1 cellular context compared by ENCODE assay signal in the genomic region with DNA sequence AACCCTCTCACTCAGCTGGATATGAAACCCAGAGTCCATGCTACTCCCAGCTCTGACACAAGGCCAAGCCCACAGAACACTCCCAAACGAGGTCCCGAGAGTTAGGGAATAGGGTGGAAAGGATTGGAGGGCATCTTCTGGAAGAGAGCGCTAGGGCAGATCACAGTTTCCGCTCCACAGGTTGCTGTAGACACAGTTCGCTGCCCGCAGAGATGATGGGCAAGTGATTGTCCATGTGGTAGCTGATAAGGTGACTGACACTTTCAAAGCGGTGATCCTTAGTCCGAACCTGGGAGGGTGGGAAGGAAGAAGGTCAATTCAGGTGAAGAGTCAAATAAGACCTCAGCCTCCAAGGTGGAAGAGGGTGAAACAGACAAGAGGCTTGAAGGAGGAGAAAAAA.
TF ChIP-seq lines count a peak whose summit lies in the region.

No MANE protein-coding gene starts in this region.

TF ChIP-seq in WTC11, 78 proteins besides CTCF, POLR2A, EP300 and RAD21 (continued from another document):
- TF ChIP-seq, protein P1, sequence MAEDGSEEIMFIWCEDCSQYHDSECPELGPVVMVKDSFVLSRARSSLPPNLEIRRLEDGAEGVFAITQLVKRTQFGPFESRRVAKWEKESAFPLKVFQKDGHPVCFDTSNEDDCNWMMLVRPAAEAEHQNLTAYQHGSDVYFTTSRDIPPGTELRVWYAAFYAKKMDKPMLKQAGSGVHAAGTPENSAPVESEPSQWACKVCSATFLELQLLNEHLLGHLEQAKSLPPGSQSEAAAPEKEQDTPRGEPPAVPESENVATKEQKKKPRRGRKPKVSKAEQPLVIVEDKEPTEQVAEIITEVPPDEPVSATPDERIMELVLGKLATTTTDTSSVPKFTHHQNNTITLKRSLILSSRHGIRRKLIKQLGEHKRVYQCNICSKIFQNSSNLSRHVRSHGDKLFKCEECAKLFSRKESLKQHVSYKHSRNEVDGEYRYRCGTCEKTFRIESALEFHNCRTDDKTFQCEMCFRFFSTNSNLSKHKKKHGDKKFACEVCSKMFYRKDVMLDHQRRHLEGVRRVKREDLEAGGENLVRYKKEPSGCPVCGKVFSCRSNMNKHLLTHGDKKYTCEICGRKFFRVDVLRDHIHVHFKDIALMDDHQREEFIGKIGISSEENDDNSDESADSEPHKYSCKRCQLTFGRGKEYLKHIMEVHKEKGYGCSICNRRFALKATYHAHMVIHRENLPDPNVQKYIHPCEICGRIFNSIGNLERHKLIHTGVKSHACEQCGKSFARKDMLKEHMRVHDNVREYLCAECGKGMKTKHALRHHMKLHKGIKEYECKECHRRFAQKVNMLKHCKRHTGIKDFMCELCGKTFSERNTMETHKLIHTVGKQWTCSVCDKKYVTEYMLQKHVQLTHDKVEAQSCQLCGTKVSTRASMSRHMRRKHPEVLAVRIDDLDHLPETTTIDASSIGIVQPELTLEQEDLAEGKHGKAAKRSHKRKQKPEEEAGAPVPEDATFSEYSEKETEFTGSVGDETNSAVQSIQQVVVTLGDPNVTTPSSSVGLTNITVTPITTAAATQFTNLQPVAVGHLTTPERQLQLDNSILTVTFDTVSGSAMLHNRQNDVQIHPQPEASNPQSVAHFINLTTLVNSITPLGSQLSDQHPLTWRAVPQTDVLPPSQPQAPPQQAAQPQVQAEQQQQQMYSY (CRISPR knock-in tag; IDR thresholded peaks at IDR 0.05), result no peak
- TF ChIP-seq FOXP1 (CRISPR knock-in tag; IDR thresholded peaks at IDR 0.05; ENCODE audit: borderline replicate concordance), result no peak
- no peak for TF ChIP-seq FOXK1 (CRISPR knock-in tag; IDR thresholded peaks at IDR 0.05)
- TF ChIP-seq, protein P2, sequence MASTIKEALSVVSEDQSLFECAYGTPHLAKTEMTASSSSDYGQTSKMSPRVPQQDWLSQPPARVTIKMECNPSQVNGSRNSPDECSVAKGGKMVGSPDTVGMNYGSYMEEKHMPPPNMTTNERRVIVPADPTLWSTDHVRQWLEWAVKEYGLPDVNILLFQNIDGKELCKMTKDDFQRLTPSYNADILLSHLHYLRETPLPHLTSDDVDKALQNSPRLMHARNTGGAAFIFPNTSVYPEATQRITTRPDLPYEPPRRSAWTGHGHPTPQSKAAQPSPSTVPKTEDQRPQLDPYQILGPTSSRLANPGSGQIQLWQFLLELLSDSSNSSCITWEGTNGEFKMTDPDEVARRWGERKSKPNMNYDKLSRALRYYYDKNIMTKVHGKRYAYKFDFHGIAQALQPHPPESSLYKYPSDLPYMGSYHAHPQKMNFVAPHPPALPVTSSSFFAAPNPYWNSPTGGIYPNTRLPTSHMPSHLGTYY (CRISPR knock-in tag; IDR thresholded peaks at IDR 0.05), result no peak
- TF ChIP-seq ZNF232 (CRISPR knock-in tag; IDR thresholded peaks at IDR 0.05), result no peak
- TF ChIP-seq, protein P3, sequence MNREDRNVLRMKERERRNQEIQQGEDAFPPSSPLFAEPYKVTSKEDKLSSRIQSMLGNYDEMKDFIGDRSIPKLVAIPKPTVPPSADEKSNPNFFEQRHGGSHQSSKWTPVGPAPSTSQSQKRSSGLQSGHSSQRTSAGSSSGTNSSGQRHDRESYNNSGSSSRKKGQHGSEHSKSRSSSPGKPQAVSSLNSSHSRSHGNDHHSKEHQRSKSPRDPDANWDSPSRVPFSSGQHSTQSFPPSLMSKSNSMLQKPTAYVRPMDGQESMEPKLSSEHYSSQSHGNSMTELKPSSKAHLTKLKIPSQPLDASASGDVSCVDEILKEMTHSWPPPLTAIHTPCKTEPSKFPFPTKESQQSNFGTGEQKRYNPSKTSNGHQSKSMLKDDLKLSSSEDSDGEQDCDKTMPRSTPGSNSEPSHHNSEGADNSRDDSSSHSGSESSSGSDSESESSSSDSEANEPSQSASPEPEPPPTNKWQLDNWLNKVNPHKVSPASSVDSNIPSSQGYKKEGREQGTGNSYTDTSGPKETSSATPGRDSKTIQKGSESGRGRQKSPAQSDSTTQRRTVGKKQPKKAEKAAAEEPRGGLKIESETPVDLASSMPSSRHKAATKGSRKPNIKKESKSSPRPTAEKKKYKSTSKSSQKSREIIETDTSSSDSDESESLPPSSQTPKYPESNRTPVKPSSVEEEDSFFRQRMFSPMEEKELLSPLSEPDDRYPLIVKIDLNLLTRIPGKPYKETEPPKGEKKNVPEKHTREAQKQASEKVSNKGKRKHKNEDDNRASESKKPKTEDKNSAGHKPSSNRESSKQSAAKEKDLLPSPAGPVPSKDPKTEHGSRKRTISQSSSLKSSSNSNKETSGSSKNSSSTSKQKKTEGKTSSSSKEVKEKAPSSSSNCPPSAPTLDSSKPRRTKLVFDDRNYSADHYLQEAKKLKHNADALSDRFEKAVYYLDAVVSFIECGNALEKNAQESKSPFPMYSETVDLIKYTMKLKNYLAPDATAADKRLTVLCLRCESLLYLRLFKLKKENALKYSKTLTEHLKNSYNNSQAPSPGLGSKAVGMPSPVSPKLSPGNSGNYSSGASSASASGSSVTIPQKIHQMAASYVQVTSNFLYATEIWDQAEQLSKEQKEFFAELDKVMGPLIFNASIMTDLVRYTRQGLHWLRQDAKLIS (CRISPR knock-in tag; IDR thresholded peaks at IDR 0.05; ENCODE audit: borderline replicate concordance), result no peak
- no peak for TF ChIP-seq SMAD3 (CRISPR knock-in tag; IDR thresholded peaks at IDR 0.05; ENCODE audit: borderline replicate concordance)
- TF ChIP-seq OVOL2 (CRISPR knock-in tag; IDR thresholded peaks at IDR 0.05; ENCODE audit: borderline replicate concordance), result no peak
- no peak for TF ChIP-seq RORB (CRISPR knock-in tag; IDR thresholded peaks at IDR 0.05)
- no peak for TF ChIP-seq ZNF396 (CRISPR knock-in tag; IDR thresholded peaks at IDR 0.05; ENCODE audit: borderline replicate concordance)
